Comparison of ENCODE assay signal across 8 cellular contexts in the genomic region with DNA sequence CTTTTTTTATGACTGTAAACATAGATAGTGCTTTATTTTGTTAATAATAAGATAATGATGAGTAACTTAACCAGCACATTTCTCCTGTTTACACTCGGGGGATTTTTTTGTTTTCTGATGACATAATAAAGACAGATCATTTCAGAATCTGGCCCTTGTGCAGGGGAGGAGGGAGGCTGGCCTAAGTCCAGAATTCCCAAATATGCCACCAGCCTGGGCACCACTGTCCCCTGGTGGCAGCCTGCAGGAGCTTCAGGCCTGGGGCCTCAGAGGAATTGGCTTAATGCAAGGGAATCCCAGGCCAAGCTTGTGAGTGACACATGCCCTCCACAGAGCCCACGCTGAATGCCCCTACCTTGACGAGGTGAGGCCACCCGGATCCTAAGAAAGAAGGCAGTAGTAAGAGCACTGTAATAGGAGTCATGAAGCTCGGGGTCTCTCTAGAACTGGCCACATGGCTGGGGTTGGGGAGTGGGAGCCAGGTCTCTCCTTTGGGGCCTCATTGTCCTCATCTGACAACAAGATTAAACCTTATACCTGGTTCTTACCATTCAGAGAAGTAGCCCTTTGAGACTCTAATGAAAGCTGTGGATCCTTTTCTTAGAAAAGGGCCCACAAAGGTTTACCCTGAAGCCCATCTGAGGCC. TPM values are rescaled to one million over a fixed set of nuclear protein-coding genes. Genes with fewer than 3 reads are reported as not detected.
DNase-seq lines count a peak whose midpoint lies in the region; ATAC-seq and TF ChIP-seq lines count a peak whose summit lies in the region.

No MANE protein-coding gene starts in this region.

- H3K4me1 Mint-ChIP-seq in activated CD4-positive, alpha-beta memory T cell treated with anti-CD3 and anti-CD28 coated beads for 36 hours (ENCODE audit: low read depth), result peaks cover 7% of the 10 kb centered on the region
- peaks cover 11% of the 10 kb centered on the region for H3K4me1 Mint-ChIP-seq in activated CD4-positive, alpha-beta memory T cell treated with anti-CD3 and anti-CD28 coated beads, Interleukin-2, amount 10 ng/mL, durations not matched to agents 7 days and 5 days

- no peaks in the 10 kb centered on the region for H3F3A ChIP-seq in neural cell (ENCODE audit: insufficient read depth, low read length, poor library complexity, severe bottlenecking)

- H3K4me3 ChIP-seq in esophagus squamous epithelium, result no peak overlapping the region
- H3K4me3 ChIP-seq in neural cell (ENCODE audit: low read length), result no peak overlapping the region

- H3K27ac Mint-ChIP-seq in activated CD4-positive, alpha-beta memory T cell treated with anti-CD3 and anti-CD28 coated beads for 36 hours, result no peak overlapping the region
- H3K27ac Mint-ChIP-seq in activated CD4-positive, alpha-beta memory T cell treated with anti-CD3 and anti-CD28 coated beads, Interleukin-2, amount 10 ng/mL, durations not matched to agents 7 days and 5 days, result no peak overlapping the region

- no peak for TF ChIP-seq POLR2A in esophagus squamous epithelium (IDR thresholded peaks at IDR 0.05)

- H3K36me3 ChIP-seq in esophagus squamous epithelium (peaks cover 0 to 54% (median 18%) of the 10 kb centered on the region in 3 donors), neural cell (ENCODE audit: insufficient read depth, low read length) (no peaks in the 10 kb centered on the region)

- TF ChIP-seq CTCF in esophagus squamous epithelium (IDR thresholded peaks at IDR 0.05) (peak; percentile 68 to 98 (median 97)), neural cell (IDR thresholded peaks at IDR 0.05; ENCODE audit: poor library complexity, severe bottlenecking) (peak; percentile 69)

- no peak overlapping the region for H3K9ac ChIP-seq in neural cell (ENCODE audit: low read length)

- H3K27me3 Mint-ChIP-seq in activated CD4-positive, alpha-beta memory T cell treated with anti-CD3 and anti-CD28 coated beads for 36 hours, result no peaks in the 10 kb centered on the region
- no peaks in the 10 kb centered on the region for H3K27me3 Mint-ChIP-seq in activated CD4-positive, alpha-beta memory T cell treated with anti-CD3 and anti-CD28 coated beads, Interleukin-2, amount 10 ng/mL, durations not matched to agents 7 days and 5 days

- H3K9me3 ChIP-seq in esophagus squamous epithelium (no peaks in the 10 kb centered on the region), neural cell (ENCODE audit: low read length) (no peaks in the 10 kb centered on the region)

- CTCF ChIA-PET in activated CD4-positive, alpha-beta memory T cell treated with anti-CD3 and anti-CD28 coated beads for 36 hours (lab: Charles Lee), result interaction anchor here (1.1 to 2.8 kb wide), 15 partner anchors 9 to 457 kb away, joined by 3 to 58 read pairs (median 6); a partner anchor contains a TSS
- CTCF ChIA-PET in activated CD4-positive, alpha-beta memory T cell treated with anti-CD3 and anti-CD28 coated beads, Interleukin-2, amount 10 ng/mL, durations not matched to agents 7 days and 5 days (lab: Charles Lee), result interaction anchor here (0.6 to 4.6 kb wide), 12 partner anchors 11 to 281 kb away, joined by 3 to 89 read pairs (median 5); a partner anchor contains a TSS

- TF ChIP-seq EP300 in neural cell (conservative IDR thresholded peaks at IDR 0.05; ENCODE audit: poor library complexity, severe bottlenecking), result no peak

- H3K79me2 ChIP-seq in neural cell (replicated peaks; ENCODE audit: insufficient read depth, low read length), result no peaks in the 10 kb centered on the region

- DNase-seq in activated CD4-positive, alpha-beta memory T cell treated with anti-CD3 and anti-CD28 coated beads for 36 hours, result peak; percentile 49
- no peak for DNase-seq in activated CD4-positive, alpha-beta memory T cell treated with anti-CD3 and anti-CD28 coated beads, Interleukin-2, amount 10 ng/mL, durations not matched to agents 7 days and 5 days
- DNase-seq in NCI-H128 (lab: John Stamatoyannopoulos, UW; ENCODE audit: unreplicated experiment), result peak; percentile 79
- peak; percentile 58 for DNase-seq in SKM-1 (lab: John Stamatoyannopoulos, UW; ENCODE audit: unreplicated experiment)
- DNase-seq in esophagus squamous epithelium (lab: John Stamatoyannopoulos, UW), result no peak

- TF ChIP-seq RAD21 in neural cell (conservative IDR thresholded peaks at IDR 0.05), result peak; percentile 68

- no peaks in the 10 kb centered on the region for H3K9me2 ChIP-seq in neural cell (ENCODE audit: insufficient read depth, low read length)

- H3K4me2 ChIP-seq in neural cell (ENCODE audit: low read length), result no peak overlapping the region

- peaks cover 33 to 72% (median 37%) of the 10 kb centered on the region in 3 donors for H3K4me1 ChIP-seq in esophagus squamous epithelium

- ATAC-seq in GM18868 (IDR thresholded peaks at IDR 0.05; ENCODE audit: unreplicated experiment) (no peak), HG02870 (IDR thresholded peaks at IDR 0.05; ENCODE audit: unreplicated experiment) (no peak)

- WGBS in esophagus squamous epithelium, 2 donors, result 15 to 37% methylated on average over 1 to 4 of the region's 5 CpGs

- no peak overlapping the region for H2AFZ ChIP-seq in neural cell (ENCODE audit: low read depth, low read length)

- intact Hi-C loops in activated CD4-positive, alpha-beta memory T cell treated with anti-CD3 and anti-CD28 coated beads for 36 hours (cut with micrococcal nuclease), result loop anchor here (10.0 kb wide), 1 partner anchor 53 kb away; a partner anchor contains a TSS
- intact Hi-C loops in esophagus squamous epithelium (cut with DNase I), result no loop called here

- H3K4me3 Mint-ChIP-seq in activated CD4-positive, alpha-beta memory T cell treated with anti-CD3 and anti-CD28 coated beads for 36 hours, result no peak overlapping the region
- no peak overlapping the region for H3K4me3 Mint-ChIP-seq in activated CD4-positive, alpha-beta memory T cell treated with anti-CD3 and anti-CD28 coated beads, Interleukin-2, amount 10 ng/mL, durations not matched to agents 7 days and 5 days

- H3K27me3 ChIP-seq in esophagus squamous epithelium, result no peaks in the 10 kb centered on the region
- H3K27me3 ChIP-seq in neural cell (ENCODE audit: insufficient read depth, low read depth, low read length), result no peaks in the 10 kb centered on the region

- POLR2A ChIA-PET in activated CD4-positive, alpha-beta memory T cell treated with anti-CD3 and anti-CD28 coated beads for 36 hours (lab: Charles Lee), result no interaction called here
- POLR2A ChIA-PET in activated CD4-positive, alpha-beta memory T cell treated with anti-CD3 and anti-CD28 coated beads, Interleukin-2, amount 10 ng/mL, durations not matched to agents 7 days and 5 days (lab: Charles Lee), result interaction anchor here (1.7 kb wide), 1 partner anchor 257 kb away, joined by 7 read pairs; no protein-coding TSS in a partner anchor

- H4K20me1 ChIP-seq in neural cell (ENCODE audit: insufficient read depth), result no peaks in the 10 kb centered on the region

- peak overlapping the region in 3 of 4 donors; percentile 46 to 79 (median 54) for H3K27ac ChIP-seq in esophagus squamous epithelium
- H3K27ac ChIP-seq in neural cell (ENCODE audit: low read length), result no peak overlapping the region

- H3K36me3 Mint-ChIP-seq in activated CD4-positive, alpha-beta memory T cell treated with anti-CD3 and anti-CD28 coated beads for 36 hours, result no peaks in the 10 kb centered on the region
- H3K36me3 Mint-ChIP-seq in activated CD4-positive, alpha-beta memory T cell treated with anti-CD3 and anti-CD28 coated beads, Interleukin-2, amount 10 ng/mL, durations not matched to agents 7 days and 5 days (ENCODE audit: low read depth), result no peaks in the 10 kb centered on the region

- no peaks in the 10 kb centered on the region for H3K9me3 Mint-ChIP-seq in activated CD4-positive, alpha-beta memory T cell treated with anti-CD3 and anti-CD28 coated beads for 36 hours
- H3K9me3 Mint-ChIP-seq in activated CD4-positive, alpha-beta memory T cell treated with anti-CD3 and anti-CD28 coated beads, Interleukin-2, amount 10 ng/mL, durations not matched to agents 7 days and 5 days, result no peaks in the 10 kb centered on the region

RNA-seq across cellular contexts. Expression of a gene that starts 24.1 kb away (rescaled TPM):
- total RNA-seq in activated CD4-positive, alpha-beta memory T cell treated with anti-CD3 and anti-CD28 coated beads for 36 hours, result 1 to 10 TPM; 1.6 to 1.9 TPM
- under 1 TPM; 0.08 to 0.18 TPM for total RNA-seq in activated CD4-positive, alpha-beta memory T cell treated with anti-CD3 and anti-CD28 coated beads, Interleukin-2, amount 10 ng/mL, durations not matched to agents 7 days and 5 days
- total RNA-seq in esophagus squamous epithelium, result 10 to 100 TPM in 2 of 4 donors, 1 to 10 TPM in 2; 6.7 to 54.4 (median 25.0) TPM
- 26.3 and 26.7 TPM in 2 replicates for polyA plus RNA-seq in neural cell
- 28.0 and 29.3 TPM in 2 replicates for polyA minus RNA-seq in neural cell

RNA-seq across cellular contexts. Expression of a gene that starts 38.4 kb away (rescaled TPM):
- total RNA-seq in activated CD4-positive, alpha-beta memory T cell treated with anti-CD3 and anti-CD28 coated beads for 36 hours, result not detected
- total RNA-seq in activated CD4-positive, alpha-beta memory T cell treated with anti-CD3 and anti-CD28 coated beads, Interleukin-2, amount 10 ng/mL, durations not matched to agents 7 days and 5 days, result not detected
- total RNA-seq in esophagus squamous epithelium, result under 1 TPM in 2 of 4 donors, not detected in 2; 0.38 to 0.99 TPM
- polyA plus RNA-seq in neural cell, result not detected in 2 replicates
- not detected in 2 replicates for polyA minus RNA-seq in neural cell

RNA-seq across cellular contexts. Expression of a gene that starts 54.8 kb away (rescaled TPM):
- 1 to 10 TPM; 4.6 to 5.8 TPM for total RNA-seq in activated CD4-positive, alpha-beta memory T cell treated with anti-CD3 and anti-CD28 coated beads for 36 hours
- 1 to 10 TPM; 7.4 to 7.8 TPM for total RNA-seq in activated CD4-positive, alpha-beta memory T cell treated with anti-CD3 and anti-CD28 coated beads, Interleukin-2, amount 10 ng/mL, durations not matched to agents 7 days and 5 days
- total RNA-seq in esophagus squamous epithelium, result 10 to 100 TPM in 3 of 4 donors, 1 to 10 TPM in 1; 9.0 to 21.2 (median 14.5) TPM
- polyA plus RNA-seq in neural cell, result 1.7 TPM in 2 replicates
- 0.93 and 1.9 TPM in 2 replicates for polyA minus RNA-seq in neural cell

Comparison
In these comparisons a context has a peak if more than half of its experiments do, and no peak if none do; other contexts are left out.
1. DNase-seq: peak in activated CD4-positive, alpha-beta memory T cell treated with anti-CD3 and anti-CD28 coated beads for 36 hours (single experiment), NCI-H128 (single experiment) and SKM-1 (single experiment); none in activated CD4-positive, alpha-beta memory T cell treated with anti-CD3 and anti-CD28 coated beads, Interleukin-2, amount 10 ng/mL, durations not matched to agents 7 days and 5 days (single experiment) and esophagus squamous epithelium (single experiment).